ENCODE assay signal across 19 cellular contexts in the genomic region with DNA sequence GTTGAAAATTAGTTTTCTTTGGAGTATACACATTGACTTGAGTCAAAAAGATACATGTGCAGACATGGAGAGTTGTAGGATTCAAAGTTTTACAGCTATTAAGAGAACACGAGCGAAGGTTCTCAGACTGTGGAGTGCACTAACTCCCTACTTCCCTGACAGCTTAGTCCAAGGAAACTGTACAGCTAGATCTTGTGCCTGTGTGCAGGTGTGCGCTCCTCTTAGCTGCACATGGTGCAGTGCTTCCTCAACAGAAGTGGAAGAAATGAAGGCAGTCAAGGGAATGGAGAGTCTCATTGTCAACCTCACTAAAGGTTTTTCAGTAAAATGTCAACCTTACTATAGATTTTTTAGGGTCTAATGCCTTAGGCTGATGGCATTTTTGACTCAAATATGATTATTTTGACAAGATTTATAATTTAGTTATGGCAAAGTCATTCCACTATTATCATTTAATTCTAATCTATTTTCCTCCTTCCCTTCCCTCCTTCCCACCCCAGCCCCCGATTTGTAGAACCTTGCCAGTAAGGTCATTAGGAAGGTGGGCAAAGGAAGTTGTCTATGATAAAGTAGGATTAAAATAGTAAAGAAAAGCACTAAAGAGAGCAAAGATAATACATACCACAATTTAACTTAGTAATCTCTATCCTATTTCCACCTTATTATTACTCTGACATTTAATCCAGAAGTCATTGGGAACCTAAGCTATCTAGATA. TPM values are rescaled to one million over a fixed set of nuclear protein-coding genes. Genes with fewer than 3 reads are reported as not detected.
"Had no signal": no experiment of that assay in that cellular context is flagged by ENCODE, and none has a peak within 500 bp of the region (broad histone marks: within the 10 kb centered on the region; RNA-seq: fewer than 3 reads in every experiment).

No MANE protein-coding gene starts in this region.

- H3K4me3 ChIP-seq: cardiac muscle cell, dorsolateral prefrontal cortex, SJSA1, transverse colon had no signal

- ATAC-seq: activated naive CD4-positive, alpha-beta T cell treated with anti-CD3 and anti-CD28 coated beads, Interleukin-2, amount 50 U/mL, for 72 hours; activated T-cell treated with anti-CD3 and anti-CD28 coated beads, Interleukin-2, amount 50 U/mL, for 72 hours; foreskin keratinocyte had no signal

- H3K9me3 ChIP-seq: SJSA1, transverse colon had no signal

- H3K27me3 ChIP-seq: dorsolateral prefrontal cortex, foreskin keratinocyte, transverse colon had no signal

- H3K27ac Mint-ChIP-seq: activated naive CD4-positive, alpha-beta T cell treated with anti-CD3 and anti-CD28 coated beads, Interleukin-2, amount 50 U/mL, for 72 hours; activated T-cell treated with anti-CD3 and anti-CD28 coated beads, Interleukin-2, amount 50 U/mL, for 72 hours; memory B cell had no signal

- H3K4me1 ChIP-seq: foreskin keratinocyte, SJSA1 had no signal

- H3K27ac ChIP-seq: cardiac muscle cell, foreskin keratinocyte, SJSA1, WERI-Rb-1 had no signal

- H3K27me3 Mint-ChIP-seq: memory B cell had no signal

- H3K36me3 ChIP-seq: cardiac muscle cell, SJSA1, WERI-Rb-1 had no signal

- H3K9me3 Mint-ChIP-seq: activated naive CD4-positive, alpha-beta T cell treated with anti-CD3 and anti-CD28 coated beads, Interleukin-2, amount 50 U/mL, for 72 hours; activated T-cell treated with anti-CD3 and anti-CD28 coated beads, Interleukin-2, amount 50 U/mL, for 72 hours; memory B cell had no signal

- DNase-seq: activated CD4-positive, alpha-beta T cell treated with anti-CD3 and anti-CD28 coated beads, Interleukin-2, amount 50 U/mL, for 4 hours; activated effector memory CD4-positive, alpha-beta T cell treated with anti-CD3 and anti-CD28 coated beads, Interleukin-2, amount 50 U/mL, for 16 hours; activated T-cell treated with anti-CD3 and anti-CD28 coated beads, Interleukin-2, amount 50 U/mL, for 72 hours; dorsolateral prefrontal cortex; foreskin keratinocyte; kidney; stimulated activated CD4-positive, alpha-beta T cell treated with anti-CD3 and anti-CD28 coated beads, Interleukin-12 subunit alpha, Interleukin-12 subunit beta, amount 100 ng/mL, for 4 hours; stimulated activated CD4-positive, alpha-beta T cell treated with anti-CD3 and anti-CD28 coated beads, Interleukin-1b, Interleukin-23, amount 100 ng/mL, for 48 hours; stimulated activated naive CD4-positive, alpha-beta T cell treated with Interleukin-2 at 50 U/mL for 16 hours; substantia nigra; SW 1271; T-helper 2 cell; transverse colon; WERI-Rb-1 had no signal

- H3K36me3 Mint-ChIP-seq: activated naive CD4-positive, alpha-beta T cell treated with anti-CD3 and anti-CD28 coated beads, Interleukin-2, amount 50 U/mL, for 72 hours had no signal

- H3K4me3 Mint-ChIP-seq: activated T-cell treated with anti-CD3 and anti-CD28 coated beads, Interleukin-2, amount 50 U/mL, for 72 hours; memory B cell had no signal

RNA-seq across cellular contexts. Expression of a gene that starts 13.6 kb away (rescaled TPM):
- total RNA-seq: activated CD8-positive, alpha-beta memory T cell treated with anti-CD3 and anti-CD28 coated beads for 36 hours; activated naive CD4-positive, alpha-beta T cell treated with anti-CD3 and anti-CD28 coated beads, Interleukin-2, amount 50 U/mL, for 72 hours; activated T-cell treated with anti-CD3 and anti-CD28 coated beads, Interleukin-2, amount 50 U/mL, for 72 hours; foreskin keratinocyte; SJSA1 had no signal
